Comparison of ENCODE assay signal across 12 cellular contexts in genomic region chr3:53650424-53650823, GRCh38.
DNase-seq lines count a peak whose midpoint lies in the region; ATAC-seq and TF ChIP-seq lines count a peak whose summit lies in the region.
"Had no signal": no experiment of that assay in that cellular context is flagged by ENCODE, and none has a peak within 500 bp of the region (broad histone marks: within the 10 kb centered on the region; RNA-seq: fewer than 3 reads in every experiment).

No MANE protein-coding gene starts in this region.

- peaks cover 20% of the 10 kb centered on the region for H3K4me1 Mint-ChIP-seq in activated T-helper 2 cell treated with anti-CD3 and anti-CD28 coated beads, Interferon-gamma antibody, Interleukin-2, Interleukin-4, amounts not matched to agents 10 μg/mL and 5 μg/mL and 100 μg/mL, durations not matched to agents 14 hours and 24 hours and 36 hours (ENCODE audit: low read depth)
- no peaks in the 10 kb centered on the region for H3K4me1 Mint-ChIP-seq in chondrocyte (ENCODE audit: low read depth)
- H3K4me1 Mint-ChIP-seq in effector memory CD8-positive, alpha-beta T cell (ENCODE audit: low read depth in 2 of 2): no peaks in the 10 kb centered on the region

- peaks cover 32% of the 10 kb centered on the region for H3K9me3 Mint-ChIP-seq in activated T-helper 2 cell treated with anti-CD3 and anti-CD28 coated beads, Interferon-gamma antibody, Interleukin-2, Interleukin-4, amounts not matched to agents 10 μg/mL and 5 μg/mL and 100 μg/mL, durations not matched to agents 14 hours and 24 hours and 36 hours
- H3K9me3 Mint-ChIP-seq in chondrocyte (ENCODE audit: low read depth): peaks cover 17% of the 10 kb centered on the region
- peaks cover 0 to 8% of the 10 kb centered on the region in 2 donors for H3K9me3 Mint-ChIP-seq in effector memory CD8-positive, alpha-beta T cell

- peak; percentile 18 for DNase-seq in activated T-helper 2 cell treated with anti-CD3 and anti-CD28 coated beads, Interferon-gamma antibody, Interleukin-2, Interleukin-4, amounts not matched to agents 10 μg/mL and 5 μg/mL and 100 μg/mL, durations not matched to agents 14 hours and 24 hours and 36 hours (ENCODE audit: low spot score)
- DNase-seq in chondrocyte (ENCODE audit: low spot score) (no peak), NCI-H748 treated with DMSO at 0.1 percent for 48 hours (lab: John Stamatoyannopoulos, UW) (no peak)
- DNase-seq in effector memory CD8-positive, alpha-beta T cell: no peak
- DNase-seq: DMS79, heart right ventricle, right lobe of liver had no signal

- no peak for TF ChIP-seq CTCF in chondrocyte (IDR thresholded peaks at IDR 0.05)

- peak overlapping the region; percentile 56 for H3K27ac Mint-ChIP-seq in activated T-helper 2 cell treated with anti-CD3 and anti-CD28 coated beads, Interferon-gamma antibody, Interleukin-2, Interleukin-4, amounts not matched to agents 10 μg/mL and 5 μg/mL and 100 μg/mL, durations not matched to agents 14 hours and 24 hours and 36 hours
- H3K27ac Mint-ChIP-seq in chondrocyte (ENCODE audit: unreplicated experiment): no peak overlapping the region
- H3K27ac Mint-ChIP-seq in effector memory CD8-positive, alpha-beta T cell: no peak overlapping the region
- H3K27ac Mint-ChIP-seq: activated naive CD4-positive, alpha-beta T cell treated with anti-CD3 and anti-CD28 coated beads, Interleukin-2, amount 50 U/mL, for 72 hours had no signal

- peaks cover 12% of the 10 kb centered on the region for H3K27me3 Mint-ChIP-seq in activated T-helper 2 cell treated with anti-CD3 and anti-CD28 coated beads, Interferon-gamma antibody, Interleukin-2, Interleukin-4, amounts not matched to agents 10 μg/mL and 5 μg/mL and 100 μg/mL, durations not matched to agents 14 hours and 24 hours and 36 hours (ENCODE audit: low read depth)
- H3K27me3 Mint-ChIP-seq in chondrocyte (ENCODE audit: low read depth): peaks cover 22% of the 10 kb centered on the region
- H3K27me3 Mint-ChIP-seq in effector memory CD8-positive, alpha-beta T cell: peaks cover 48 to 62% of the 10 kb centered on the region in 2 donors

- H3K4me3 Mint-ChIP-seq in activated T-helper 2 cell treated with anti-CD3 and anti-CD28 coated beads, Interferon-gamma antibody, Interleukin-2, Interleukin-4, amounts not matched to agents 10 μg/mL and 5 μg/mL and 100 μg/mL, durations not matched to agents 14 hours and 24 hours and 36 hours (ENCODE audit: low read depth): peak overlapping the region; percentile 15
- H3K4me3 Mint-ChIP-seq in chondrocyte (ENCODE audit: unreplicated experiment): no peak overlapping the region
- H3K4me3 Mint-ChIP-seq in effector memory CD8-positive, alpha-beta T cell: no peak overlapping the region

- H3K36me3 Mint-ChIP-seq in activated T-helper 2 cell treated with anti-CD3 and anti-CD28 coated beads, Interferon-gamma antibody, Interleukin-2, Interleukin-4, amounts not matched to agents 10 μg/mL and 5 μg/mL and 100 μg/mL, durations not matched to agents 14 hours and 24 hours and 36 hours (ENCODE audit: low read depth): peaks cover 5% of the 10 kb centered on the region
- no peaks in the 10 kb centered on the region for H3K36me3 Mint-ChIP-seq in chondrocyte (ENCODE audit: low read depth)
- no peaks in the 10 kb centered on the region for H3K36me3 Mint-ChIP-seq in effector memory CD8-positive, alpha-beta T cell (ENCODE audit: insufficient read depth)

- intact Hi-C loops in activated T-helper 2 cell treated with anti-CD3 and anti-CD28 coated beads, Interferon-gamma antibody, Interleukin-2, Interleukin-4, amounts not matched to agents 10 μg/mL and 5 μg/mL and 100 μg/mL, durations not matched to agents 14 hours and 24 hours and 36 hours (cut with micrococcal nuclease): loop anchor here (2.0 to 5.0 kb wide), 2 partner anchors 57 to 96 kb away; no protein-coding TSS in a partner anchor

- peak; percentile 73 for ATAC-seq in GM18870 (IDR thresholded peaks at IDR 0.05; ENCODE audit: unreplicated experiment)
- ATAC-seq in GM21390 (IDR thresholded peaks at IDR 0.05; ENCODE audit: unreplicated experiment): peak; percentile 77
- peak; percentile 63 for ATAC-seq in HG03064 (IDR thresholded peaks at IDR 0.05; ENCODE audit: low read depth, unreplicated experiment)
- ATAC-seq in effector memory CD8-positive, alpha-beta T cell (replicated peaks): no peak
- ATAC-seq: HCT116, heart right ventricle had no signal
